8 cellular contexts compared by ENCODE assay signal in genomic region chr6:109009761-109010612, GRCh38.
DNase-seq lines count a peak whose midpoint lies in the region; ATAC-seq, FAIRE-seq and TF ChIP-seq lines count a peak whose summit lies in the region.

No MANE protein-coding gene starts in this region.

- peak overlapping the region; percentile 95 for H3K27ac Mint-ChIP-seq in activated CD8-positive, alpha-beta T cell treated with anti-CD3 and anti-CD28 coated beads, Interleukin-2, amount 10 ng/mL, durations not matched to agents 7 days and 5 days

- no peak for FAIRE-seq in HTR-8/SVneo (lab: Jason Lieb, UNC)

- intact Hi-C loops in spleen (cut with DNase I; ENCODE audit: low total_unique reads), result loop anchor here (5.0 kb wide), 1 partner anchor 42 kb away; no protein-coding TSS in a partner anchor

- H3K4me1 Mint-ChIP-seq in activated CD8-positive, alpha-beta T cell treated with anti-CD3 and anti-CD28 coated beads, Interleukin-2, amount 10 ng/mL, durations not matched to agents 7 days and 5 days (ENCODE audit: low read depth), result peaks cover 42% of the 10 kb centered on the region

- H3K36me3 ChIP-seq in iPS DF 6.9 (ENCODE audit: control insufficient read depth, insufficient read depth, low read length) (no peaks in the 10 kb centered on the region), spleen (no peaks in the 10 kb centered on the region)

- CTCF ChIA-PET in activated CD8-positive, alpha-beta T cell treated with anti-CD3 and anti-CD28 coated beads, Interleukin-2, amount 10 ng/mL, durations not matched to agents 7 days and 5 days (lab: Charles Lee), result interaction anchor here (0.7 to 4.3 kb wide), 16 partner anchors 9 to 468 kb away, joined by 3 to 21 read pairs (median 3); partner anchors contain the start of genes CD164, CEP57L1 and SESN1

- no peak for DNase-seq in activated CD8-positive, alpha-beta T cell treated with anti-CD3 and anti-CD28 coated beads, Interleukin-2, amount 10 ng/mL, durations not matched to agents 7 days and 5 days
- DNase-seq in iPS DF 6.9 (ENCODE audit: low read depth, low spot score) (no peak), spleen (no peak), HTR-8/SVneo (ENCODE audit: insufficient read length, low spot score) (no peak), GM20000 (ENCODE audit: low spot score) (no peak)

- H3K27me3 ChIP-seq in iPS DF 6.9 (ENCODE audit: control insufficient read depth, insufficient read depth, low read length) (no peaks in the 10 kb centered on the region), spleen (replicated peaks in 1 of 7) (no peaks in the 10 kb centered on the region)

- H3K27ac ChIP-seq in iPS DF 6.9 (ENCODE audit: low read length) (no peak overlapping the region), spleen (peak overlapping the region; percentile 91 to 97 (median 94))

- TF ChIP-seq CTCF in spleen (IDR thresholded peaks at IDR 0.05 in 8 of 11, conservative IDR thresholded peaks at IDR 0.05 in 3 of 11) (no peak), GM20000 (IDR thresholded peaks at IDR 0.05; ENCODE audit: extremely low read depth, missing control alignments) (no peak)

- ATAC-seq in HG02884 (IDR thresholded peaks at IDR 0.05; ENCODE audit: unreplicated experiment) (peak; percentile 26), GM19467 (IDR thresholded peaks at IDR 0.05; ENCODE audit: unreplicated experiment) (no peak)
- ATAC-seq in activated CD8-positive, alpha-beta T cell treated with anti-CD3 and anti-CD28 coated beads, Interleukin-2, amount 10 ng/mL, durations not matched to agents 7 days and 5 days, result peak; percentile 1

- H3K9me3 ChIP-seq in iPS DF 6.9 (ENCODE audit: control insufficient read depth, insufficient read depth, low read length) (no peaks in the 10 kb centered on the region), spleen (no peaks in the 10 kb centered on the region)

- peak in 1 of 3 donors; percentile 64 for TF ChIP-seq POLR2A in spleen (IDR thresholded peaks at IDR 0.05)

- H3K4me3 ChIP-seq in GM08714 (ENCODE audit: low read length), result peak overlapping the region; percentile 87
- peak overlapping the region; percentile 70; the same call in 1 of the 2 replicates for H3K4me3 ChIP-seq in iPS DF 6.9 (ENCODE audit: low read length)
- peak overlapping the region; percentile 62 to 87 (median 74) for H3K4me3 ChIP-seq in spleen

- no peaks in the 10 kb centered on the region for H3K27me3 Mint-ChIP-seq in activated CD8-positive, alpha-beta T cell treated with anti-CD3 and anti-CD28 coated beads, Interleukin-2, amount 10 ng/mL, durations not matched to agents 7 days and 5 days (ENCODE audit: low read depth)

- whole genome bisulfite sequencing in iPS DF 6.9 (ENCODE audit: insufficient coverage, insufficient read length), result no CpG with 5 or more reads among the region's 19 CpGs
- 4 to 8% (median 6%) methylated on average over 18 to 19 of the region's 19 CpGs for WGBS in spleen, 5 donors

- H3K4me1 ChIP-seq in iPS DF 6.9 (ENCODE audit: control insufficient read depth, insufficient read depth, low read length) (no peaks in the 10 kb centered on the region), spleen (peaks cover 23 to 92% (median 80%) of the 10 kb centered on the region in 6 donors)

- peaks cover 8% of the 10 kb centered on the region for H3K36me3 Mint-ChIP-seq in activated CD8-positive, alpha-beta T cell treated with anti-CD3 and anti-CD28 coated beads, Interleukin-2, amount 10 ng/mL, durations not matched to agents 7 days and 5 days (ENCODE audit: low read depth)

- H3K9me3 Mint-ChIP-seq in activated CD8-positive, alpha-beta T cell treated with anti-CD3 and anti-CD28 coated beads, Interleukin-2, amount 10 ng/mL, durations not matched to agents 7 days and 5 days (ENCODE audit: insufficient read depth), result no peaks in the 10 kb centered on the region

- peak overlapping the region; percentile 92 for H3K4me3 Mint-ChIP-seq in activated CD8-positive, alpha-beta T cell treated with anti-CD3 and anti-CD28 coated beads, Interleukin-2, amount 10 ng/mL, durations not matched to agents 7 days and 5 days

- POLR2A ChIA-PET in activated CD8-positive, alpha-beta T cell treated with anti-CD3 and anti-CD28 coated beads, Interleukin-2, amount 10 ng/mL, durations not matched to agents 7 days and 5 days (lab: Charles Lee), result interaction anchor here (0.6 to 1.7 kb wide), 7 partner anchors 26 to 140 kb away, joined by 3 to 12 read pairs (median 3); partner anchors contain the start of gene SESN1
